Comparison of ENCODE assay signal across 9 cellular contexts in the genomic region with DNA sequence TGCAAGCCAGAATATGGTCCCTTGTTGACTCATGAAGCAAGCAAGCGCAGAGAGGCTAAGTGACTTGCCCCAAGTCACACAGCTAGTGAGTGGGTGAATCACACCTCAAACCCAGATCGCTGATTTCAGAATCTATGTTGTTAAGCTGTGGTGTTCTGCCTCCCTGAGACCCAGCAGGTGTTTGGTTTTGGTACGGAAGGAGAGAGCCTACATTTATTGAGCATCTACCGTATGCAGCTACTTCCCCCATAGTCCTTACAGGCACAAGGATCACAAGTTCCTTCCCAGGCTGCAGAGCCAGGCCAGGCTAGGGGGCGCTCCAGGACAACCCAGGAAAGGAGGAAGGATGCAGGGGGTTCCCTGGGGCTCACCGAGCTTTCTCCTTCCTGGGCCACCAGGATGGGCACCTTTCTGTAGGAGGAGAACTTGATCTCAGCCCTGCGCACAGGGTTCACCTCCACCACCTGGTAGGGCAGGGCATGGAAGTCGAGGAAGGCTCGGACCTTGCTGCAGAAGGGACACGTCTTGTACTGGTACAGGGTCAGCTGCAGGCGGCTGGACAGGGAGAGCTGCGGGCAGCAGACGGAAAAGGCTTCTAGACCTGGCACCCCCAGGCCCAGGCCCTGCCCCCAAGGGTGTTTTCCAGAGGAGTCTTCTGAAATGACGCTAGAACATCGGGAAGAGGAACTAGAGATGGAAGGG. TPM values are rescaled to one million over a fixed set of nuclear protein-coding genes. Genes with fewer than 3 reads are reported as not detected.
DNase-seq lines count a peak whose midpoint lies in the region; ATAC-seq and TF ChIP-seq lines count a peak whose summit lies in the region.
"Had no signal": no experiment of that assay in that cellular context is flagged by ENCODE, and none has a peak within 500 bp of the region (broad histone marks: within the 10 kb centered on the region; RNA-seq: fewer than 3 reads in every experiment).

No MANE protein-coding gene starts in this region.

- H3K9me3 ChIP-seq in HCT116 (ENCODE audit: control insufficient read depth in 1 of 2, insufficient read depth in 1 of 2, low read depth in 1 of 2, low read length in 2 of 2): peaks cover 0 to 6% of the 10 kb centered on the region in 2 experiments; a peak in 1 of 4 replicates
- H3K9me3 ChIP-seq in liver (ENCODE audit: control insufficient read depth in 4 of 4, low read length in 3 of 4): no peaks in the 10 kb centered on the region

- POLR2A ChIA-PET in HCT116 (lab: Charles Lee): interaction anchor here (1.2 to 1.3 kb wide), 2 partner anchors 15 to 35 kb away, joined by 4 to 5 read pairs; partner anchors contain the start of gene BBLN

- H3K9ac ChIP-seq in HCT116 (ENCODE audit: low read length) (no peak overlapping the region), liver (ENCODE audit: low read depth in 1 of 2, low read length in 2 of 2) (no peak overlapping the region)

- H3K27ac ChIP-seq in HCT116 (ENCODE audit: low read depth, low read length): peak overlapping the region; percentile 99; the same call in 1 of the 2 replicates
- no peak overlapping the region for H3K27ac ChIP-seq in liver (ENCODE audit: low read depth in 1 of 2, low read length in 2 of 2)

- H4K20me1 ChIP-seq in HCT116 (ENCODE audit: insufficient read depth): peaks cover 9% of the 10 kb centered on the region; the same call in 1 of the 2 replicates

- H3K4me3 ChIP-seq in HCT116 (replicated peaks in 1 of 2; ENCODE audit: low read depth in 1 of 2, low read length in 2 of 2): no peak overlapping the region; a peak in 1 of 4 replicates
- H3K4me3 ChIP-seq in cardiac fibroblast (replicated peaks in 1 of 2; ENCODE audit: low read depth in 2 of 2, low read length in 2 of 2): no peak overlapping the region
- no peak overlapping the region for H3K4me3 ChIP-seq in liver (ENCODE audit: low read depth in 1 of 3, low read length in 3 of 3)

- H3K36me3 ChIP-seq in HCT116 (ENCODE audit: control insufficient read depth in 1 of 2, insufficient read depth in 2 of 2, low read length in 2 of 2) (peaks cover 6 to 30% of the 10 kb centered on the region in 2 experiments; a peak in 3 of 4 replicates), liver (ENCODE audit: control insufficient read depth in 4 of 4, insufficient read depth in 3 of 4, low read depth in 1 of 4, low read length in 3 of 4) (peaks cover 3 to 24% (median 7%) of the 10 kb centered on the region in 4 donors)

- DNase-seq in CD14-positive monocyte (ENCODE audit: low spot score) (no peak), HCT116 (ENCODE audit: low read depth, low spot score) (peak; percentile 46), SK-MEL-5 (ENCODE audit: low read depth, low spot score) (peak; percentile 80), cardiac fibroblast (ENCODE audit: low read depth in 2 of 2) (peak; percentile 66 to 70)
- DNase-seq in stimulated activated naive B cell treated with anti-CD40 and anti-IgM and Interleukin-4, amounts not matched to agents 10 μg/mL and 1 μg/mL and 100 μg/mL, for 72 hours: no peak

- H3K79me2 ChIP-seq in HCT116 (ENCODE audit: insufficient read depth, low read length): peaks cover 39% of the 10 kb centered on the region

- intact Hi-C loops in CD14-positive monocyte (cut with micrococcal nuclease) (no loop called here), HCT116 (cut with micrococcal nuclease) (no loop called here)

- WGBS in liver: 83% methylated on average over 15 of the region's 15 CpGs

- H3K4me1 Mint-ChIP-seq in CD14-positive monocyte: peaks cover 34% of the 10 kb centered on the region
- peaks cover 30 to 47% of the 10 kb centered on the region in 2 donors for H3K4me1 Mint-ChIP-seq in stimulated activated naive B cell treated with anti-CD40 and anti-IgM and Interleukin-4, amounts not matched to agents 10 μg/mL and 1 μg/mL and 100 μg/mL, for 72 hours

- H3K4me2 ChIP-seq in HCT116 (ENCODE audit: low read length): peak overlapping the region; percentile 91

- H3K36me3 Mint-ChIP-seq in CD14-positive monocyte: peaks cover 35 to 54% of the 10 kb centered on the region in 2 donors
- H3K36me3 Mint-ChIP-seq in stimulated activated naive B cell treated with anti-CD40 and anti-IgM and Interleukin-4, amounts not matched to agents 10 μg/mL and 1 μg/mL and 100 μg/mL, for 72 hours: peaks cover 21 to 49% of the 10 kb centered on the region in 2 donors

- peaks cover 9 to 31% of the 10 kb centered on the region in 2 experiments for H3K4me1 ChIP-seq in HCT116 (ENCODE audit: control insufficient read depth in 1 of 2, insufficient read depth in 2 of 2, low read length in 2 of 2)
- peaks cover 13 to 34% (median 23%) of the 10 kb centered on the region in 4 donors for H3K4me1 ChIP-seq in liver (ENCODE audit: control insufficient read depth in 4 of 4, insufficient read depth in 4 of 4, low read length in 3 of 4)

- H3K9me2 ChIP-seq in HCT116 (ENCODE audit: insufficient read depth): no peaks in the 10 kb centered on the region

- H3K4me3 Mint-ChIP-seq in CD14-positive monocyte: peak overlapping the region; percentile 27 to 69
- H3K4me3 Mint-ChIP-seq in stimulated activated naive B cell treated with anti-CD40 and anti-IgM and Interleukin-4, amounts not matched to agents 10 μg/mL and 1 μg/mL and 100 μg/mL, for 72 hours: peak overlapping the region; percentile 63 to 97

- H3K9me3 Mint-ChIP-seq in CD14-positive monocyte: peaks cover 0 to 5% (median 0%) of the 10 kb centered on the region in 7 donors
- peaks cover 4 to 6% of the 10 kb centered on the region in 2 donors for H3K9me3 Mint-ChIP-seq in stimulated activated naive B cell treated with anti-CD40 and anti-IgM and Interleukin-4, amounts not matched to agents 10 μg/mL and 1 μg/mL and 100 μg/mL, for 72 hours

- CTCF ChIA-PET in HCT116 (lab: Charles Lee): interaction anchor here (0.5 to 2.1 kb wide), 15 partner anchors 9 to 237 kb away, joined by 3 to 19 read pairs (median 4); partner anchors contain the start of gene BBLN

- peak overlapping the region in 6 of 7 donors; percentile 12 to 88 (median 58) for H3K27ac Mint-ChIP-seq in CD14-positive monocyte
- peak overlapping the region; percentile 87 for H3K27ac Mint-ChIP-seq in stimulated activated naive B cell treated with anti-CD40 and anti-IgM and Interleukin-4, amounts not matched to agents 10 μg/mL and 1 μg/mL and 100 μg/mL, for 72 hours

- H3K27me3 ChIP-seq in HCT116 (ENCODE audit: insufficient read depth, low read length): no peaks in the 10 kb centered on the region
- no peaks in the 10 kb centered on the region for H3K27me3 ChIP-seq in liver (ENCODE audit: control insufficient read depth in 4 of 4, insufficient read depth in 4 of 4, low read length in 3 of 4)

- TF ChIP-seq CTCF in CD14-positive monocyte (IDR thresholded peaks at IDR 0.05) (peak; percentile 54), HCT116 (IDR thresholded peaks at IDR 0.05 in 2 of 3, conservative IDR thresholded peaks at IDR 0.05 in 1 of 3; ENCODE audit: borderline replicate concordance in 1 of 3, insufficient read depth in 1 of 3, low read depth in 2 of 3, low read length in 2 of 3) (peak in 2 of 3 experiments; percentile 87 to 92; a peak in 4 of 6 replicates), cardiac fibroblast (IDR thresholded peaks at IDR 0.05; ENCODE audit: low read depth, low read length) (peak; percentile 69), liver (IDR thresholded peaks at IDR 0.05; ENCODE audit: low read depth, low read length, missing input control) (peak; percentile 15)

- peaks cover 0 to 6% (median 0%) of the 10 kb centered on the region in 3 donors for H3K27me3 Mint-ChIP-seq in CD14-positive monocyte (ENCODE audit: low read depth in 3 of 3)
- H3K27me3 Mint-ChIP-seq in stimulated activated naive B cell treated with anti-CD40 and anti-IgM and Interleukin-4, amounts not matched to agents 10 μg/mL and 1 μg/mL and 100 μg/mL, for 72 hours: no peaks in the 10 kb centered on the region

- H2AFZ ChIP-seq in HCT116 (ENCODE audit: low read depth, low read length, poor library complexity, severe bottlenecking): no peak overlapping the region

- TF ChIP-seq RAD21 in HCT116 (IDR thresholded peaks at IDR 0.05; ENCODE audit: low read depth) (no peak), liver (IDR thresholded peaks at IDR 0.05) (peak in 1 of 2 donors; percentile 45)

- in situ Hi-C loops in SK-MEL-5 (cut with HindIII; ENCODE audit: low pct_unique_long_range_greater_than_20kb, low sequenced_read_pairs): no loop called here

- no TSS peak for BruUV-seq in HCT116 (replicated peaks; lab: Mats Ljungman, UMichigan)

- ATAC-seq in HCT116 (peak; percentile 39), HG02938 (IDR thresholded peaks at IDR 0.05; ENCODE audit: unreplicated experiment) (no peak), HG03378 (IDR thresholded peaks at IDR 0.05; ENCODE audit: unreplicated experiment) (no peak)
- peak in 1 of 2 donors; percentile 1 for ATAC-seq in stimulated activated naive B cell treated with anti-CD40 and anti-IgM and Interleukin-4, amounts not matched to agents 10 μg/mL and 1 μg/mL and 100 μg/mL, for 72 hours (replicated peaks)

- RAD21 ChIA-PET in HCT116 (lab: Charles Lee; ENCODE audit: low non-redundant PET in 1 of 2, low total read pairs in 2 of 2, uncharacterized antibody in 2 of 2, unreplicated experiment in 2 of 2): no interaction called here

- no peak for TF ChIP-seq POLR2A in HCT116 (IDR thresholded peaks at IDR 0.05; ENCODE audit: borderline replicate concordance, extremely low read depth, insufficient read depth, insufficient read length)

RNA-seq across cellular contexts. Expression of gene PTGES2, which starts 2.5 kb away (rescaled TPM):
- polyA plus RNA-seq in CD14-positive monocyte: 10 to 100 TPM; 42.0 to 49.4 TPM
- 148 TPM for total RNA-seq in HCT116 (2021; ENCODE audit: unreplicated experiment)
- polyA plus RNA-seq in HCT116 (2012): 154 and 164 TPM in 2 replicates
- 122 and 123 TPM in 2 replicates for total RNA-seq in SK-MEL-5 (2014; rRNA removed; shearing (Covaris generic))
- 95.3 and 112 TPM in 2 replicates for polyA plus RNA-seq in SK-MEL-5 (2015; cell fraction: cytosol; rRNA removed)
- 336 and 343 TPM in 2 replicates for polyA plus RNA-seq in SK-MEL-5 (2015; cell fraction: nucleus; rRNA removed)
- total RNA-seq in liver: 10 to 100 TPM; 22.8 to 34.7 TPM
- polyA plus RNA-seq in liver: 10 to 100 TPM; 28.2 to 41.1 TPM

RNA-seq across cellular contexts. Expression of gene LCN2, which starts 24.2 kb away (rescaled TPM):
- under 1 TPM in 1 of 2 donors, not detected in 1; 0.83 TPM for polyA plus RNA-seq in CD14-positive monocyte
- total RNA-seq in HCT116 (2021; ENCODE audit: unreplicated experiment): 9.2 TPM
- 99.1 and 318 TPM in 2 replicates for polyA plus RNA-seq in HCT116 (2012)
- total RNA-seq in SK-MEL-5 (2014; rRNA removed; shearing (Covaris generic)): not detected in 2 replicates
- polyA plus RNA-seq in SK-MEL-5 (2015; cell fraction: cytosol; rRNA removed): not detected in 2 replicates
- polyA plus RNA-seq in SK-MEL-5 (2015; cell fraction: nucleus; rRNA removed): not detected in 2 replicates
- total RNA-seq in liver: 1 to 10 TPM; 7.0 to 10.0 TPM
- polyA plus RNA-seq in liver: 10 to 100 TPM; 10.8 to 64.5 TPM
- total RNA-seq: pulmonary artery endothelial cell had no signal

RNA-seq across cellular contexts. Expression of gene BBLN, which starts 35.0 kb away (rescaled TPM):
- polyA plus RNA-seq in CD14-positive monocyte (10 to 100 TPM; 51.5 to 54.5 TPM), liver (10 to 100 TPM; 41.1 to 42.1 TPM)
- total RNA-seq in HCT116 (2021; ENCODE audit: unreplicated experiment) (119 TPM), liver (10 to 100 TPM; 13.4 to 23.6 TPM)
- polyA plus RNA-seq in HCT116 (2012): 113 and 131 TPM in 2 replicates
- total RNA-seq in SK-MEL-5 (2014; rRNA removed; shearing (Covaris generic)): 102 and 133 TPM in 2 replicates
- polyA plus RNA-seq in SK-MEL-5 (2015; cell fraction: cytosol; rRNA removed): 161 and 300 TPM in 2 replicates
- polyA plus RNA-seq in SK-MEL-5 (2015; cell fraction: nucleus; rRNA removed): 36.6 and 40.7 TPM in 2 replicates

RNA-seq across cellular contexts. Expression of gene SLC25A25, which starts 57.0 kb away (rescaled TPM):
- polyA plus RNA-seq in CD14-positive monocyte: 1 to 10 TPM; 5.1 to 6.3 TPM
- total RNA-seq in HCT116 (2021; ENCODE audit: unreplicated experiment): 15.3 TPM
- polyA plus RNA-seq in HCT116 (2012): 18.8 and 20.5 TPM in 2 replicates
- total RNA-seq in SK-MEL-5 (2014; rRNA removed; shearing (Covaris generic)): 26.5 and 30.8 TPM in 2 replicates
- 21.5 and 27.2 TPM in 2 replicates for polyA plus RNA-seq in SK-MEL-5 (2015; cell fraction: cytosol; rRNA removed)
- 21.4 and 29.9 TPM in 2 replicates for polyA plus RNA-seq in SK-MEL-5 (2015; cell fraction: nucleus; rRNA removed)
- total RNA-seq in liver: 10 to 100 TPM; 21.7 to 74.6 TPM
- polyA plus RNA-seq in liver: 10 to 100 TPM; 35.4 to 43.2 TPM

RNA-seq across cellular contexts. Expression of gene NAIF1, which starts 57.9 kb away (rescaled TPM):
- polyA plus RNA-seq in CD14-positive monocyte (1 to 10 TPM; 4.6 to 5.6 TPM), liver (1 to 10 TPM; 2.5 to 4.8 TPM)
- total RNA-seq in HCT116 (2021; ENCODE audit: unreplicated experiment) (11.0 TPM), liver (1 to 10 TPM; 4.6 to 6.5 TPM)
- 13.3 and 16.7 TPM in 2 replicates for polyA plus RNA-seq in HCT116 (2012)
- total RNA-seq in SK-MEL-5 (2014; rRNA removed; shearing (Covaris generic)): 11.9 and 15.1 TPM in 2 replicates
- 13.6 and 15.4 TPM in 2 replicates for polyA plus RNA-seq in SK-MEL-5 (2015; cell fraction: cytosol; rRNA removed)
- 3.7 and 8.8 TPM in 2 replicates for polyA plus RNA-seq in SK-MEL-5 (2015; cell fraction: nucleus; rRNA removed)

Comparison
In these comparisons a context has a peak if more than half of its experiments do, and no peak if none do; other contexts are left out.
1. DNase-seq: peak in HCT116 (single experiment), SK-MEL-5 (single experiment) and cardiac fibroblast (2 of 2); none in CD14-positive monocyte (single experiment) and stimulated activated naive B cell treated with anti-CD40 and anti-IgM and Interleukin-4, amounts not matched to agents 10 μg/mL and 1 μg/mL and 100 μg/mL, for 72 hours (single experiment).
2. CTCF ChIP-seq: peak in every context shown above with its lines; median percentile 90 in HCT116; 69 in cardiac fibroblast; 54 in CD14-positive monocyte; 15 in liver.